In genomic region chr17:65334391-65334790, GRCh38 we compare ENCODE assay signal across 16 cellular contexts.
DNase-seq lines count a peak whose midpoint lies in the region; ATAC-seq, FAIRE-seq and TF ChIP-seq lines count a peak whose summit lies in the region.
"Had no signal": no experiment of that assay in that cellular context is flagged by ENCODE, and none has a peak within 500 bp of the region (broad histone marks: within the 10 kb centered on the region; RNA-seq: fewer than 3 reads in every experiment).

No MANE protein-coding gene starts in this region.

- peaks cover 8% of the 10 kb centered on the region for H3K9me3 Mint-ChIP-seq in activated T-helper 17 cell treated with anti-CD3 and anti-CD28 coated beads, Interleukin-2, amount 50 U/mL, for 72 hours

- ATAC-seq in A549 (no peak), HG02852 (IDR thresholded peaks at IDR 0.05; ENCODE audit: unreplicated experiment) (no peak)
- peak; percentile 48 for ATAC-seq in activated T-helper 17 cell treated with anti-CD3 and anti-CD28 coated beads, Interleukin-2, amount 50 U/mL, for 72 hours (replicated peaks)

- H3K4me2 ChIP-seq in A549 (no peak overlapping the region), mesenchymal stem cell (ENCODE audit: low read length, poor library complexity, severe bottlenecking) (no peak overlapping the region), Karpas-422 (ENCODE audit: low read depth, low read length, poor library complexity, severe bottlenecking) (no peak overlapping the region)

- H3K36me3 ChIP-seq in mesenchymal stem cell (ENCODE audit: control insufficient read depth in 1 of 2, insufficient read depth in 2 of 2, low read depth in 1 of 2, low read length in 2 of 2) (no peaks in the 10 kb centered on the region), Karpas-422 (ENCODE audit: insufficient read depth, low read length) (no peaks in the 10 kb centered on the region)

- FAIRE-seq in A549 (lab: Jason Lieb, UNC) = peak; percentile 79
- FAIRE-seq: H1, RCC 7860 had no signal

- no peak overlapping the region for H3K4me3 Mint-ChIP-seq in activated T-helper 17 cell treated with anti-CD3 and anti-CD28 coated beads, Interleukin-2, amount 50 U/mL, for 72 hours

- no peak for DNase-seq in A549 (ENCODE audit: low read depth in 1 of 2, low spot score in 1 of 2)
- DNase-seq in HS-5 (ENCODE audit: low read depth) = peak; percentile 30
- DNase-seq in foreskin fibroblast = peak; percentile 10 to 18
- DNase-seq in mesenchymal stem cell = no peak
- no peak for DNase-seq in Karpas-422
- DNase-seq in anterior cingulate cortex (lab: John Stamatoyannopoulos, UW) = no peak
- DNase-seq: COR-L47, NCI-H1436, NCI-H2029, NCI-H524, SHP77 treated with DMSO at 0.1 percent for 48 hours had no signal

- no peaks in the 10 kb centered on the region for H3K79me2 ChIP-seq in Karpas-422 (ENCODE audit: low read length)

- no peaks in the 10 kb centered on the region for H4K20me1 ChIP-seq in Karpas-422 (ENCODE audit: insufficient read depth, low read depth, low read length)

- no peak overlapping the region for H3K4ac ChIP-seq in mesenchymal stem cell (ENCODE audit: low read depth in 1 of 2, low read length in 2 of 2)

- no peak for TF ChIP-seq POLR2A in A549 (IDR thresholded peaks at IDR 0.05; ENCODE audit: low read length)

- no peaks in the 10 kb centered on the region for H3K9me2 ChIP-seq in Karpas-422 (replicated peaks; ENCODE audit: insufficient read depth, low read length)

- H2AK5ac ChIP-seq in mesenchymal stem cell (ENCODE audit: low read length, severe bottlenecking) = no peak overlapping the region

- no peaks in the 10 kb centered on the region for H3K79me1 ChIP-seq in mesenchymal stem cell (replicated peaks; ENCODE audit: low read length, poor library complexity, severe bottlenecking)

- H3K27me3 ChIP-seq in mesenchymal stem cell (ENCODE audit: control insufficient read depth in 1 of 2, insufficient read depth in 1 of 2, low read length in 2 of 2) (peaks cover 0 to 4% of the 10 kb centered on the region in 2 experiments), Karpas-422 (ENCODE audit: low read length) (peaks cover 3% of the 10 kb centered on the region; the same call in 1 of the 2 replicates)

- no peak overlapping the region for H3K14ac ChIP-seq in mesenchymal stem cell (ENCODE audit: low read length in 2 of 2)

- no peak overlapping the region for H2BK120ac ChIP-seq in mesenchymal stem cell (ENCODE audit: low read depth, low read length)

- no peak overlapping the region for H2BK12ac ChIP-seq in mesenchymal stem cell (ENCODE audit: low read length in 2 of 2)

- H3K4me1 ChIP-seq in A549 = no peaks in the 10 kb centered on the region
- no peaks in the 10 kb centered on the region for H3K4me1 ChIP-seq in mesenchymal stem cell (ENCODE audit: control insufficient read depth, insufficient read depth, low read depth, low read length)
- no peaks in the 10 kb centered on the region for H3K4me1 ChIP-seq in Karpas-422 (ENCODE audit: low read length)

- no peak overlapping the region for H4K8ac ChIP-seq in mesenchymal stem cell (ENCODE audit: low read length)

- H3K36me3 Mint-ChIP-seq in activated T-helper 17 cell treated with anti-CD3 and anti-CD28 coated beads, Interleukin-2, amount 50 U/mL, for 72 hours (ENCODE audit: low read depth) = no peaks in the 10 kb centered on the region

- H3K23ac ChIP-seq in mesenchymal stem cell (ENCODE audit: low read length in 2 of 2) = no peak overlapping the region

- H2BK15ac ChIP-seq in mesenchymal stem cell (ENCODE audit: low read depth, poor library complexity, severe bottlenecking) = no peak overlapping the region

- no peak overlapping the region for H3K4me3 ChIP-seq in A549
- no peak overlapping the region for H3K4me3 ChIP-seq in foreskin fibroblast (ENCODE audit: low read depth in 1 of 2, low read length in 2 of 2)
- no peak overlapping the region for H3K4me3 ChIP-seq in mesenchymal stem cell (ENCODE audit: insufficient read depth in 1 of 2, low read depth in 1 of 2, low read length in 2 of 2)
- no peak overlapping the region for H3K4me3 ChIP-seq in Karpas-422 (ENCODE audit: low read length)

- no peak for TF ChIP-seq EP300 in A549 (IDR thresholded peaks at IDR 0.05)

- peaks cover 4% of the 10 kb centered on the region for H3K4me1 Mint-ChIP-seq in activated T-helper 17 cell treated with anti-CD3 and anti-CD28 coated beads, Interleukin-2, amount 50 U/mL, for 72 hours

- TF ChIP-seq CTCF in A549 (IDR thresholded peaks at IDR 0.05) (no peak), foreskin fibroblast (IDR thresholded peaks at IDR 0.05; ENCODE audit: low read depth, low read length) (no peak)

- TF ChIP-seq RAD21 in A549 (conservative IDR thresholded peaks at IDR 0.05 in 1 of 2, IDR thresholded peaks at IDR 0.05 in 1 of 2) = no peak

- no peak overlapping the region for H3K27ac Mint-ChIP-seq in activated T-helper 17 cell treated with anti-CD3 and anti-CD28 coated beads, Interleukin-2, amount 50 U/mL, for 72 hours

- H3K27ac ChIP-seq in A549 (no peak overlapping the region), mesenchymal stem cell (ENCODE audit: low read length, poor library complexity, severe bottlenecking) (no peak overlapping the region), Karpas-422 (ENCODE audit: low read length) (no peak overlapping the region)
- H3K27ac ChIP-seq: C4-2B had no signal

- CTCF ChIA-PET in A549 (lab: Yijun Ruan, JAX) = no interaction called here

- peaks cover 18% of the 10 kb centered on the region for H3K27me3 Mint-ChIP-seq in activated T-helper 17 cell treated with anti-CD3 and anti-CD28 coated beads, Interleukin-2, amount 50 U/mL, for 72 hours

- POLR2A ChIA-PET in A549 (lab: Yijun Ruan, JAX) = no interaction called here

- H3K9me3 ChIP-seq in A549 = peaks cover 17% of the 10 kb centered on the region
- no peaks in the 10 kb centered on the region for H3K9me3 ChIP-seq in mesenchymal stem cell (ENCODE audit: control insufficient read depth, low read length)
- no peaks in the 10 kb centered on the region for H3K9me3 ChIP-seq in Karpas-422 (ENCODE audit: low read length)

- no peak overlapping the region for H3K9ac ChIP-seq in mesenchymal stem cell (ENCODE audit: low read length)
- no peak overlapping the region for H3K9ac ChIP-seq in Karpas-422 (ENCODE audit: low read length)

- whole genome bisulfite sequencing in A549 (ENCODE audit: missing lambda C conversion rate) = 63% methylated on average over 6 of the region's 6 CpGs
- 86% methylated on average over 6 of the region's 6 CpGs for WGBS in mesenchymal stem cell

- H4K91ac ChIP-seq in mesenchymal stem cell (ENCODE audit: low read length) = no peak overlapping the region

- H2AFZ ChIP-seq in mesenchymal stem cell (ENCODE audit: low read depth, low read length) (no peak overlapping the region), Karpas-422 (ENCODE audit: low read length) (no peak overlapping the region)

- no peak overlapping the region for H3K18ac ChIP-seq in mesenchymal stem cell (ENCODE audit: low read depth in 1 of 2, low read length in 2 of 2)

- H2BK5ac ChIP-seq in mesenchymal stem cell (ENCODE audit: low read depth, low read length, poor library complexity, severe bottlenecking) = no peak overlapping the region

TF ChIP-seq in A549, 52 proteins besides CTCF, POLR2A, EP300 and RAD21:
- no peak for TF ChIP-seq HOXA7 (CRISPR knock-in tag; IDR thresholded peaks at IDR 0.05)
- no peak for TF ChIP-seq MAFK (IDR thresholded peaks at IDR 0.05; ENCODE audit: partially characterized antibody)
- no peak for TF ChIP-seq GATA3 (IDR thresholded peaks at IDR 0.05; ENCODE audit: borderline replicate concordance)
- TF ChIP-seq POLR2AphosphoS2 (conservative IDR thresholded peaks at IDR 0.05; ENCODE audit: low read length) = no peak
- TF ChIP-seq ELK1 (IDR thresholded peaks at IDR 0.05; ENCODE audit: low read depth, low read length) = no peak
- no peak for TF ChIP-seq ATOH8 (CRISPR knock-in tag; IDR thresholded peaks at IDR 0.05; ENCODE audit: low read depth)
- no peak for TF ChIP-seq FOXS1 (CRISPR knock-in tag; IDR thresholded peaks at IDR 0.05)
- no peak for TF ChIP-seq HOXB5 (CRISPR knock-in tag; IDR thresholded peaks at IDR 0.05)

Comparison
In these comparisons a context has a peak if more than half of its experiments do, and no peak if none do; other contexts are left out.
1. DNase-seq: peak in HS-5 (single experiment) and foreskin fibroblast (2 of 2); none in A549 (0 of 2), mesenchymal stem cell (single experiment), Karpas-422 (single experiment) and anterior cingulate cortex (0 of 58).